Comparison of ENCODE assay signal across 9 cellular contexts in the genomic region with DNA sequence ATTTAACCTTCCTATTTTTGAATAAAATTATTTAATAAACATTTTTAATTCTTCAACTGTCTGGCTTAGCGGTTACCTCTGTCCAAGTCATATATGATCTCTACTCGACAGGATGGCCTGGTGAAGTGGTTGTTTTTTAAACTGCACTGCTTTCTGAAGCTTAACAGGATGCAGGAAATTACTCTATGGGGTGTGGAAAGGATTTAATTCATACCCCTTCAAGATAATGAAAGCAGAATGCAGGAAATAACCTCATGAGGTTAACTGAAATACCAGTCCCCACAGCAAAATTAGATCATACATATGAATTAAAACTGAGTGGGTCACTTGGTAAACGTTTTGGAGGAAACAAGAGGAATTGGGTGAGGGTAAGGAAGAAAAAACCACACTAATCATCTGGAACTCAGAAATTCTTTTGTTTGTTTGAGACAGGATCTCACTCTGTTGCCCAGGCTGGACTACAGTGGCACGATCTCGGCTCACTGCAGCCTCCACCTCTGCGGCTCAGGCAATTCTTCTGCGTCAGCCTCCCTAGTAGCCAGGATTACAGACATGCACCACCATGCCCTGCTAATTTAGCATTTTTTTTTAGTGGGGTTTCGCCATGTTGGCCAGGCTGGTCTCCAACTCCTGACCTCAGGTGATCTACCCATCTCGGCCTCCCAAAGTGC. TPM values are rescaled to one million over a fixed set of nuclear protein-coding genes. Genes with fewer than 3 reads are reported as not detected.
DNase-seq lines count a peak whose midpoint lies in the region; ATAC-seq and TF ChIP-seq lines count a peak whose summit lies in the region.
"Had no signal": no experiment of that assay in that cellular context is flagged by ENCODE, and none has a peak within 500 bp of the region (broad histone marks: within the 10 kb centered on the region; RNA-seq: fewer than 3 reads in every experiment).

No MANE protein-coding gene starts in this region.

- H3K9me3 Mint-ChIP-seq in activated CD8-positive, alpha-beta T cell treated with anti-CD3 and anti-CD28 coated beads, Interleukin-2, amount 10 ng/mL, durations not matched to agents 7 days and 5 days (ENCODE audit: insufficient read depth), result peaks cover 29% of the 10 kb centered on the region
- peaks cover 21% of the 10 kb centered on the region for H3K9me3 Mint-ChIP-seq in stimulated activated naive CD8-positive, alpha-beta T cell treated with anti-CD3 and anti-CD28 coated beads, Interleukin-15, Interleukin-2, amounts not matched to agents 100 ng/mL and 50 ng/mL, for 24 hours

- intact Hi-C loops in left ventricle myocardium inferior (cut with micrococcal nuclease) (loop anchor here (10.0 kb wide), 1 partner anchor 108 kb away; no protein-coding TSS in a partner anchor), posterior cingulate gyrus (cut with DNase I) (no loop called here)

- H3K4me3 Mint-ChIP-seq in activated CD8-positive, alpha-beta T cell treated with anti-CD3 and anti-CD28 coated beads, Interleukin-2, amount 10 ng/mL, durations not matched to agents 7 days and 5 days, result peak overlapping the region; percentile 1
- H3K4me3 Mint-ChIP-seq in stimulated activated naive CD8-positive, alpha-beta T cell treated with anti-CD3 and anti-CD28 coated beads, Interleukin-15, Interleukin-2, amounts not matched to agents 100 ng/mL and 50 ng/mL, for 24 hours, result no peak overlapping the region
- H3K4me3 Mint-ChIP-seq: GM23338 had no signal

- TF ChIP-seq CTCF in left ventricle myocardium inferior (IDR thresholded peaks at IDR 0.05; ENCODE audit: borderline replicate concordance), result no peak

- H3K4me1 ChIP-seq in left ventricle myocardium inferior, result peaks cover 47% of the 10 kb centered on the region

- H3K4me1 Mint-ChIP-seq in activated CD8-positive, alpha-beta T cell treated with anti-CD3 and anti-CD28 coated beads, Interleukin-2, amount 10 ng/mL, durations not matched to agents 7 days and 5 days (ENCODE audit: low read depth), result peaks cover 25% of the 10 kb centered on the region
- H3K4me1 Mint-ChIP-seq in stimulated activated naive CD8-positive, alpha-beta T cell treated with anti-CD3 and anti-CD28 coated beads, Interleukin-15, Interleukin-2, amounts not matched to agents 100 ng/mL and 50 ng/mL, for 24 hours (ENCODE audit: low read depth), result peaks cover 38% of the 10 kb centered on the region
- H3K4me1 Mint-ChIP-seq: GM23338 had no signal

- CTCF ChIA-PET in activated CD8-positive, alpha-beta T cell treated with anti-CD3 and anti-CD28 coated beads, Interleukin-2, amount 10 ng/mL, durations not matched to agents 7 days and 5 days (lab: Charles Lee), result interaction anchor here (1.4 to 2.8 kb wide), 2 partner anchors 11 to 21 kb away, joined by 4 to 15 read pairs; no protein-coding TSS in a partner anchor

- POLR2A ChIA-PET in activated CD8-positive, alpha-beta T cell treated with anti-CD3 and anti-CD28 coated beads, Interleukin-2, amount 10 ng/mL, durations not matched to agents 7 days and 5 days (lab: Charles Lee), result interaction anchor here (1.0 kb wide), 2 partner anchors 116 to 117 kb away, joined by 3 to 4 read pairs; partner anchors contain the start of gene MEF2A

- H3K27me3 ChIP-seq in left ventricle myocardium inferior (ENCODE audit: low read depth), result no peaks in the 10 kb centered on the region

- ATAC-seq in HG03196 (IDR thresholded peaks at IDR 0.05; ENCODE audit: unreplicated experiment), result peak; percentile 53
- ATAC-seq in activated CD8-positive, alpha-beta T cell treated with anti-CD3 and anti-CD28 coated beads, Interleukin-2, amount 10 ng/mL, durations not matched to agents 7 days and 5 days, result peak; percentile 86
- ATAC-seq: GM23338 had no signal

- peak overlapping the region; percentile 90 for H3K27ac Mint-ChIP-seq in activated CD8-positive, alpha-beta T cell treated with anti-CD3 and anti-CD28 coated beads, Interleukin-2, amount 10 ng/mL, durations not matched to agents 7 days and 5 days
- H3K27ac Mint-ChIP-seq in stimulated activated naive CD8-positive, alpha-beta T cell treated with anti-CD3 and anti-CD28 coated beads, Interleukin-15, Interleukin-2, amounts not matched to agents 100 ng/mL and 50 ng/mL, for 24 hours, result peak overlapping the region; percentile 74
- H3K27ac Mint-ChIP-seq: GM23338 had no signal

- no peaks in the 10 kb centered on the region for H3K27me3 Mint-ChIP-seq in activated CD8-positive, alpha-beta T cell treated with anti-CD3 and anti-CD28 coated beads, Interleukin-2, amount 10 ng/mL, durations not matched to agents 7 days and 5 days (ENCODE audit: low read depth)
- H3K27me3 Mint-ChIP-seq in stimulated activated naive CD8-positive, alpha-beta T cell treated with anti-CD3 and anti-CD28 coated beads, Interleukin-15, Interleukin-2, amounts not matched to agents 100 ng/mL and 50 ng/mL, for 24 hours, result no peaks in the 10 kb centered on the region

- H3K9me3 ChIP-seq in left ventricle myocardium inferior (replicated peaks), result peaks cover 24% of the 10 kb centered on the region

- H3K4me3 ChIP-seq in left ventricle myocardium inferior, result no peak overlapping the region
- H3K4me3 ChIP-seq: GM23338 had no signal

- peak; percentile 40 for DNase-seq in activated CD8-positive, alpha-beta T cell treated with anti-CD3 and anti-CD28 coated beads, Interleukin-2, amount 10 ng/mL, durations not matched to agents 7 days and 5 days
- no peak for DNase-seq in left ventricle myocardium inferior
- DNase-seq in epidermal melanocyte (ENCODE audit: insufficient read length, low spot score), result no peak
- no peak for DNase-seq in anterior cingulate cortex (lab: John Stamatoyannopoulos, UW)
- DNase-seq in posterior cingulate gyrus, result no peak
- DNase-seq: stimulated activated CD4-positive, alpha-beta T cell treated with anti-CD3 and anti-CD28 coated beads, Interleukin-1b, Interleukin-23, amount 100 ng/mL, for 48 hours had no signal

- peak overlapping the region; percentile 84 for H3K27ac ChIP-seq in left ventricle myocardium inferior (replicated peaks)

- peaks cover 50% of the 10 kb centered on the region for H3K36me3 ChIP-seq in left ventricle myocardium inferior

- peaks cover 68% of the 10 kb centered on the region for H3K36me3 Mint-ChIP-seq in activated CD8-positive, alpha-beta T cell treated with anti-CD3 and anti-CD28 coated beads, Interleukin-2, amount 10 ng/mL, durations not matched to agents 7 days and 5 days (ENCODE audit: low read depth)
- peaks cover 69% of the 10 kb centered on the region for H3K36me3 Mint-ChIP-seq in stimulated activated naive CD8-positive, alpha-beta T cell treated with anti-CD3 and anti-CD28 coated beads, Interleukin-15, Interleukin-2, amounts not matched to agents 100 ng/mL and 50 ng/mL, for 24 hours (ENCODE audit: low read depth)

RNA-seq across cellular contexts. Expression of gene LYSMD4, which starts 50.1 kb away (rescaled TPM):
- 10 to 100 TPM in 1 of 2 experiments, 1 to 10 TPM in 1; 8.9 to 13.0 TPM for total RNA-seq in activated CD8-positive, alpha-beta T cell treated with anti-CD3 and anti-CD28 coated beads, Interleukin-2, amount 10 ng/mL, durations not matched to agents 7 days and 5 days
- 9.8 TPM for total RNA-seq in left ventricle myocardium inferior
